In genomic region chr16:57688987-57689771, GRCh38 we compare ENCODE assay signal across 11 cellular contexts. TPM values are rescaled to one million over a fixed set of nuclear protein-coding genes. Genes with fewer than 3 reads are reported as not detected.
A peak's percentile ranks its signal among the peaks of the same experiment; 100 is the strongest.
DNase-seq lines count a peak whose midpoint lies in the region; ATAC-seq and TF ChIP-seq lines count a peak whose summit lies in the region.
"Had no signal": no experiment of that assay in that cellular context is flagged by ENCODE, and none has a peak within 500 bp of the region (broad histone marks: within the 10 kb centered on the region; RNA-seq: fewer than 3 reads in every experiment).

No MANE protein-coding gene starts in this region.

- no peaks in the 10 kb centered on the region for H3K9me2 ChIP-seq in GM23338 (ENCODE audit: insufficient read depth)

- DNase-seq in CD8-positive, alpha-beta T cell, result no peak
- DNase-seq in GM23338 (ENCODE audit: low spot score) (no peak), natural killer cell (no peak), GM13977 (ENCODE audit: low spot score) (no peak), heart right ventricle (no peak)
- DNase-seq in activated naive CD8-positive, alpha-beta T cell treated with anti-CD3 and anti-CD28 coated beads, Interleukin-2, amount 10 ng/mL, durations not matched to agents 7 days and 5 days, result peak; percentile 39
- DNase-seq: NCI-H1436 treated with DMSO at 0.1 percent for 48 hours, occipital lobe, T-helper 9 cell had no signal

- WGBS in heart right ventricle, 2 donors, result 37 to 39% methylated on average over 15 of the region's 15 CpGs

- peak overlapping the region; percentile 62 for H3K4me3 Mint-ChIP-seq in CD8-positive, alpha-beta T cell
- no peak overlapping the region; the same call in 2 of the 3 replicates for H3K4me3 Mint-ChIP-seq in GM23338
- peak overlapping the region; percentile 82 for H3K4me3 Mint-ChIP-seq in activated naive CD8-positive, alpha-beta T cell treated with anti-CD3 and anti-CD28 coated beads, Interleukin-2, amount 10 ng/mL, durations not matched to agents 7 days and 5 days
- peak overlapping the region; percentile 72 for H3K4me3 Mint-ChIP-seq in natural killer cell

- H2AFZ ChIP-seq in GM23338, result 0 out of 2 replicates have a peak overlapping the region, but pooled peaks have one; percentile 63

- H3K27me3 Mint-ChIP-seq in CD8-positive, alpha-beta T cell (ENCODE audit: low read depth), result no peaks in the 10 kb centered on the region
- H3K27me3 Mint-ChIP-seq in GM23338 (ENCODE audit: insufficient read depth, low read depth, poor library complexity) (peaks cover 6% of the 10 kb centered on the region), natural killer cell (ENCODE audit: low read depth in 2 of 2) (no peaks in the 10 kb centered on the region)
- H3K27me3 Mint-ChIP-seq in activated naive CD8-positive, alpha-beta T cell treated with anti-CD3 and anti-CD28 coated beads, Interleukin-2, amount 10 ng/mL, durations not matched to agents 7 days and 5 days, result peaks cover 5% of the 10 kb centered on the region

- H3K36me3 ChIP-seq in CD8-positive, alpha-beta T cell (ENCODE audit: insufficient read depth, low read length), result no peaks in the 10 kb centered on the region
- H3K36me3 ChIP-seq in GM23338 (ENCODE audit: insufficient read depth) (no peaks in the 10 kb centered on the region), heart right ventricle (no peaks in the 10 kb centered on the region)

- no peaks in the 10 kb centered on the region for H3K36me3 Mint-ChIP-seq in CD8-positive, alpha-beta T cell
- H3K36me3 Mint-ChIP-seq in GM23338 (ENCODE audit: low read depth) (no peaks in the 10 kb centered on the region), natural killer cell (no peaks in the 10 kb centered on the region)
- no peaks in the 10 kb centered on the region for H3K36me3 Mint-ChIP-seq in activated naive CD8-positive, alpha-beta T cell treated with anti-CD3 and anti-CD28 coated beads, Interleukin-2, amount 10 ng/mL, durations not matched to agents 7 days and 5 days

- H3K4me2 ChIP-seq in GM23338, result no peak overlapping the region

- in situ Hi-C loops in GM13977 (cut with MboI; ENCODE audit: low pct_unique_long_range_greater_than_20kb, low sequenced_read_pairs, unreplicated experiment), result no loop called here

- no peaks in the 10 kb centered on the region for H4K20me1 ChIP-seq in GM23338 (replicated peaks; ENCODE audit: insufficient read depth)

- H3K4me1 Mint-ChIP-seq in CD8-positive, alpha-beta T cell (ENCODE audit: low read depth), result peaks cover 19% of the 10 kb centered on the region
- H3K4me1 Mint-ChIP-seq in GM23338 (peaks cover 12% of the 10 kb centered on the region), natural killer cell (peaks cover 20% of the 10 kb centered on the region in 2 donors)
- peaks cover 33% of the 10 kb centered on the region for H3K4me1 Mint-ChIP-seq in activated naive CD8-positive, alpha-beta T cell treated with anti-CD3 and anti-CD28 coated beads, Interleukin-2, amount 10 ng/mL, durations not matched to agents 7 days and 5 days

- no peaks in the 10 kb centered on the region for H3F3A ChIP-seq in GM23338 (replicated peaks; ENCODE audit: low read depth)

- ATAC-seq in CD8-positive, alpha-beta T cell, result no peak
- ATAC-seq in GM23338 (no peak), natural killer cell (peak in 2 of 3 donors; percentile 8 to 38), HG02852 (IDR thresholded peaks at IDR 0.05; ENCODE audit: unreplicated experiment) (no peak), heart right ventricle (no peak)
- ATAC-seq in activated naive CD8-positive, alpha-beta T cell treated with anti-CD3 and anti-CD28 coated beads, Interleukin-2, amount 10 ng/mL, durations not matched to agents 7 days and 5 days (ENCODE audit: low read depth), result peak; percentile 1

- peak overlapping the region; percentile 44 for H3K27ac ChIP-seq in CD8-positive, alpha-beta T cell (ENCODE audit: low read depth, low read length)
- no peak overlapping the region for H3K27ac ChIP-seq in GM23338 (ENCODE audit: low read depth)
- peak overlapping the region in 5 of 10 donors; percentile 25 to 72 (median 54) for H3K27ac ChIP-seq in heart right ventricle

- H3K9me3 ChIP-seq in CD8-positive, alpha-beta T cell (ENCODE audit: low read length), result no peaks in the 10 kb centered on the region
- no peaks in the 10 kb centered on the region for H3K9me3 ChIP-seq in heart right ventricle

- no peaks in the 10 kb centered on the region for H3K27me3 ChIP-seq in CD8-positive, alpha-beta T cell (ENCODE audit: insufficient read depth, low read length)
- H3K27me3 ChIP-seq in GM23338 (ENCODE audit: insufficient read depth), result no peaks in the 10 kb centered on the region
- H3K27me3 ChIP-seq in heart right ventricle, result peaks cover 0 to 21% (median 5%) of the 10 kb centered on the region in 7 donors

- H3K79me2 ChIP-seq in GM23338 (replicated peaks; ENCODE audit: insufficient read depth), result no peaks in the 10 kb centered on the region

- no peak for TF ChIP-seq CTCF in CD8-positive, alpha-beta T cell (IDR thresholded peaks at IDR 0.05)
- TF ChIP-seq CTCF in GM23338 (conservative IDR thresholded peaks at IDR 0.05; ENCODE audit: low read depth in 2 of 2) (no peak), natural killer cell (IDR thresholded peaks at IDR 0.05) (no peak), GM13977 (IDR thresholded peaks at IDR 0.05; ENCODE audit: extremely low read depth, insufficient read depth, missing control alignments) (no peak), heart right ventricle (IDR thresholded peaks at IDR 0.05) (no peak)

- intact Hi-C loops in CD8-positive, alpha-beta T cell (cut with DNase I, micrococcal nuclease), result loop anchor here in 1 of 2 experiments (1.0 kb wide), 1 partner anchor 46 kb away; the partner anchor contains the start of gene KATNB1
- intact Hi-C loops in natural killer cell (cut with micrococcal nuclease), result no loop called here
- intact Hi-C loops in heart right ventricle (cut with DNase I), result no loop called here

- peak overlapping the region; percentile 92 for H3K27ac Mint-ChIP-seq in CD8-positive, alpha-beta T cell
- H3K27ac Mint-ChIP-seq in GM23338 (no peak overlapping the region), natural killer cell (peak overlapping the region; percentile 76 to 84)
- H3K27ac Mint-ChIP-seq in activated naive CD8-positive, alpha-beta T cell treated with anti-CD3 and anti-CD28 coated beads, Interleukin-2, amount 10 ng/mL, durations not matched to agents 7 days and 5 days, result peak overlapping the region; percentile 94

- POLR2A ChIA-PET in CD8-positive, alpha-beta T cell (lab: Charles Lee), result no interaction called here
- POLR2A ChIA-PET in activated naive CD8-positive, alpha-beta T cell treated with anti-CD3 and anti-CD28 coated beads, Interleukin-2, amount 10 ng/mL, durations not matched to agents 7 days and 5 days (lab: Charles Lee), result interaction anchor here (0.8 to 3.8 kb wide), 5 partner anchors 9 to 47 kb away, joined by 3 to 19 read pairs (median 7); partner anchors contain the start of gene KATNB1

- H3K4me1 ChIP-seq in CD8-positive, alpha-beta T cell (ENCODE audit: insufficient read depth, low read length), result peaks cover 26% of the 10 kb centered on the region
- H3K4me1 ChIP-seq in GM23338 (ENCODE audit: insufficient read depth) (no peaks in the 10 kb centered on the region), heart right ventricle (peaks cover 0 to 25% (median 0%) of the 10 kb centered on the region in 9 donors)

- CTCF ChIA-PET in CD8-positive, alpha-beta T cell (lab: Charles Lee), result interaction anchor here (2.2 to 2.5 kb wide), 2 partner anchors 66 to 113 kb away, joined by 4 to 9 read pairs; no protein-coding TSS in a partner anchor

- H3K9me3 Mint-ChIP-seq in CD8-positive, alpha-beta T cell, result no peaks in the 10 kb centered on the region
- H3K9me3 Mint-ChIP-seq in GM23338 (no peaks in the 10 kb centered on the region), natural killer cell (no peaks in the 10 kb centered on the region)
- no peaks in the 10 kb centered on the region for H3K9me3 Mint-ChIP-seq in activated naive CD8-positive, alpha-beta T cell treated with anti-CD3 and anti-CD28 coated beads, Interleukin-2, amount 10 ng/mL, durations not matched to agents 7 days and 5 days

- H3K4me3 ChIP-seq in CD8-positive, alpha-beta T cell (ENCODE audit: low read depth, low read length), result no peak overlapping the region
- H3K4me3 ChIP-seq in GM23338 (no peak overlapping the region), heart right ventricle (no peak overlapping the region)

TF ChIP-seq in GM23338, 12 proteins besides CTCF, POLR2A, EP300 and RAD21 (continues in another document):
- no peak for TF ChIP-seq ZNF331 (CRISPR knock-in tag; IDR thresholded peaks at IDR 0.05; ENCODE audit: low read depth)

RNA-seq across cellular contexts. Expression of gene DRC7, which starts 5.4 kb away (rescaled TPM):
- total RNA-seq in CD8-positive, alpha-beta T cell, result not detected
- not detected in 2 replicates for total RNA-seq in GM23338 (2014; rRNA removed; shearing (Covaris generic))
- not detected in 2 replicates for polyA plus RNA-seq in GM23338 (2016; fragmentation: Nextera tagmentation; extraction: Ambion mirVana)
- total RNA-seq in activated naive CD8-positive, alpha-beta T cell treated with anti-CD3 and anti-CD28 coated beads, Interleukin-2, amount 10 ng/mL, durations not matched to agents 7 days and 5 days, result under 1 TPM in 1 of 2 experiments, not detected in 1; 0.17 TPM
- total RNA-seq in natural killer cell, result under 1 TPM in 1 of 3 donors, not detected in 2; 0.33 TPM
- total RNA-seq in heart right ventricle, result under 1 TPM in 1 of 10 donors, not detected in 9; 0.09 TPM
- polyA plus RNA-seq in heart right ventricle, result not detected
- polyA plus RNA-seq: keratinocyte had no signal

RNA-seq across cellular contexts. Expression of gene ADGRG3, which starts 21.1 kb away (rescaled TPM):
- under 1 TPM in 1 of 2 experiments, not detected in 1; 0.14 TPM for total RNA-seq in CD8-positive, alpha-beta T cell
- not detected in 2 replicates for total RNA-seq in GM23338 (2014; rRNA removed; shearing (Covaris generic))
- polyA plus RNA-seq in GM23338 (2016; fragmentation: Nextera tagmentation; extraction: Ambion mirVana) (not detected in 2 replicates), heart right ventricle (under 1 TPM; 0.22 to 0.57 TPM)
- total RNA-seq in activated naive CD8-positive, alpha-beta T cell treated with anti-CD3 and anti-CD28 coated beads, Interleukin-2, amount 10 ng/mL, durations not matched to agents 7 days and 5 days, result not detected
- total RNA-seq in natural killer cell (10 to 100 TPM; 16.6 to 57.3 (median 20.7) TPM), heart right ventricle (1 to 10 TPM in 2 of 10 donors, under 1 TPM in 6, not detected in 2; 0.29 to 2.4 (median 0.65) TPM)
- polyA plus RNA-seq: keratinocyte had no signal

RNA-seq across cellular contexts. Expression of gene KATNB1, which starts 46.4 kb away (rescaled TPM):
- total RNA-seq in CD8-positive, alpha-beta T cell, result 10 to 100 TPM; 15.0 to 17.5 TPM
- 65.9 and 68.6 TPM in 2 replicates for total RNA-seq in GM23338 (2014; rRNA removed; shearing (Covaris generic))
- polyA plus RNA-seq in GM23338 (2016; fragmentation: Nextera tagmentation; extraction: Ambion mirVana), result 28.3 and 31.4 TPM in 2 replicates
- 10 to 100 TPM; 31.1 to 31.4 TPM for total RNA-seq in activated naive CD8-positive, alpha-beta T cell treated with anti-CD3 and anti-CD28 coated beads, Interleukin-2, amount 10 ng/mL, durations not matched to agents 7 days and 5 days
- total RNA-seq in natural killer cell, result 10 to 100 TPM; 23.6 to 34.3 (median 29.7) TPM
- total RNA-seq in heart right ventricle, result 10 to 100 TPM in 7 of 10 donors, 1 to 10 TPM in 3; 9.0 to 14.0 (median 11.0) TPM
- 10 to 100 TPM in 1 of 2 donors, 1 to 10 TPM in 1; 9.8 to 15.1 TPM for polyA plus RNA-seq in heart right ventricle

Comparison
In these comparisons a context has a peak if more than half of its experiments do, and no peak if none do; other contexts are left out.
1. ATAC-seq: peak in activated naive CD8-positive, alpha-beta T cell treated with anti-CD3 and anti-CD28 coated beads, Interleukin-2, amount 10 ng/mL, durations not matched to agents 7 days and 5 days (single experiment) and natural killer cell (2 of 3); none in CD8-positive, alpha-beta T cell (single experiment), GM23338 (single experiment), HG02852 (single experiment) and heart right ventricle (0 of 8).
2. RNA of gene ADGRG3, which starts 21.1 kb away (total RNA-seq): 16.6 to 57.3 TPM in natural killer cell; 0.29 to 2.4 TPM in heart right ventricle, not detected in activated naive CD8-positive, alpha-beta T cell treated with anti-CD3 and anti-CD28 coated beads, Interleukin-2, amount 10 ng/mL, durations not matched to agents 7 days and 5 days, 0.14 TPM in CD8-positive, alpha-beta T cell and not detected in GM23338; every median in the first group is over 4 times any median in the second.